Comparison of ENCODE assay signal across 27 cellular contexts in genomic region chr4:113749178-113749577, GRCh38.
"Had no signal": no experiment of that assay in that cellular context is flagged by ENCODE, and none has a peak within 500 bp of the region (broad histone marks: within the 10 kb centered on the region; RNA-seq: fewer than 3 reads in every experiment).

No MANE protein-coding gene starts in this region.

- H3K9me3 ChIP-seq: left ventricle myocardium inferior, ovary, spleen, suprapubic skin, thoracic aorta, tibial artery, upper lobe of right lung had no signal

- H3K27me3 ChIP-seq: ovary, spleen, suprapubic skin, tibial artery, upper lobe of right lung had no signal

- H3K36me3 ChIP-seq: left ventricle myocardium inferior, ovary, suprapubic skin, thoracic aorta, tibial artery, upper lobe of right lung had no signal

- FAIRE-seq: urothelium cell line had no signal

- H3K27me3 Mint-ChIP-seq: naive B cell; natural killer cell treated with Interleukin-12 subunit alpha and Interleukin-12 subunit beta and Interleukin-15 and Interleukin-18, amount 100 ng/mL, for 72 hours; progenitor cell of endocrine pancreas; stimulated activated naive CD8-positive, alpha-beta T cell treated with anti-CD3 and anti-CD28 coated beads, Interleukin-15, Interleukin-2, amounts not matched to agents 100 ng/mL and 50 ng/mL, for 24 hours had no signal

- ATAC-seq: left colon; natural killer cell treated with Interleukin-12 subunit alpha and Interleukin-12 subunit beta and Interleukin-15 and Interleukin-18, amount 100 ng/mL, for 72 hours; right cardiac atrium; sciatic nerve; stimulated activated effector memory CD8-positive, alpha-beta T cell treated with anti-CD3 and anti-CD28 coated beads, Interleukin-12 subunit alpha, Interleukin-12 subunit beta, amount 100 ng/mL, for 72 hours; upper lobe of right lung had no signal

- H3K4me3 ChIP-seq: left ventricle myocardium inferior, lung, ovary, spleen, suprapubic skin, thoracic aorta, tibial artery, upper lobe of right lung had no signal

- DNase-seq: hypothalamus; immature natural killer cell; kidney; left colon; left ventricle myocardium inferior; mesendoderm; naive B cell; ovary; retina; right cardiac atrium; small intestine; spleen; stimulated activated CD4-positive, alpha-beta T cell treated with anti-CD3 and anti-CD28 coated beads, Interleukin-4, amount 100 ng/mL, for 24 hours; stimulated activated naive CD4-positive, alpha-beta T cell; tibial artery; trophoblast cell; upper lobe of right lung had no signal

- H3K27ac ChIP-seq: ovary, spleen, suprapubic skin, thoracic aorta, tibial artery, upper lobe of right lung had no signal

- H3K4me3 Mint-ChIP-seq: immature natural killer cell; mesothelial cell of epicardium; natural killer cell treated with Interleukin-12 subunit alpha and Interleukin-12 subunit beta and Interleukin-15 and Interleukin-18, amount 100 ng/mL, for 72 hours; stimulated activated effector memory CD8-positive, alpha-beta T cell treated with anti-CD3 and anti-CD28 coated beads, Interleukin-12 subunit alpha, Interleukin-12 subunit beta, amount 100 ng/mL, for 72 hours; stimulated activated naive CD8-positive, alpha-beta T cell treated with anti-CD3 and anti-CD28 coated beads, Interleukin-15, Interleukin-2, amounts not matched to agents 100 ng/mL and 50 ng/mL, for 24 hours had no signal

- H3K27ac Mint-ChIP-seq: mesothelial cell of epicardium; natural killer cell treated with Interleukin-12 subunit alpha and Interleukin-12 subunit beta and Interleukin-15 and Interleukin-18, amount 100 ng/mL, for 72 hours; stimulated activated naive CD8-positive, alpha-beta T cell treated with anti-CD3 and anti-CD28 coated beads, Interleukin-15, Interleukin-2, amounts not matched to agents 100 ng/mL and 50 ng/mL, for 24 hours had no signal

- H3K9me3 Mint-ChIP-seq: immature natural killer cell; natural killer cell treated with Interleukin-12 subunit alpha and Interleukin-12 subunit beta and Interleukin-15 and Interleukin-18, amount 100 ng/mL, for 72 hours; stimulated activated effector memory CD8-positive, alpha-beta T cell treated with anti-CD3 and anti-CD28 coated beads, Interleukin-12 subunit alpha, Interleukin-12 subunit beta, amount 100 ng/mL, for 72 hours; stimulated activated naive CD8-positive, alpha-beta T cell treated with anti-CD3 and anti-CD28 coated beads, Interleukin-15, Interleukin-2, amounts not matched to agents 100 ng/mL and 50 ng/mL, for 24 hours had no signal
